In the genomic region with DNA sequence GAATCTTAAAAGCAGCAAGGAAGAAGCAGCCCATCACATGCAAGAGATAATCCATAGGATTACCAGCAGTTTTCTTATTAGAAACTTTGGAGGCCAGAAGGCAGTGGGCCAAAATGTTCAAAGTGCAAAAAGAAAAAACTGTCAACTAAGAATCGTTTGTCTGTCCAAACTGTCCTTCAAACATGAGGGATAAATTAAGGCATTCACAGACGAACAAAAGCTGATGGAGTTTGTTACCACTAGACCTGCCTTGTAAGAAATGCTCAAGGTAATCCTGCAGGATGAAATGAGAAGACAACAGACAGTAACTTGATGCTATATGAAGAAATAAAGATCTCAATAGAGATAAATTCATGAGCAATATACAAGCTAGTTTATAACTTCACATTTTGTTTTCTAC, we compare ENCODE assay signal across 25 cellular contexts.
"Had no signal": no experiment of that assay in that cellular context is flagged by ENCODE, and none has a peak within 500 bp of the region (broad histone marks: within the 10 kb centered on the region; RNA-seq: fewer than 3 reads in every experiment).

No MANE protein-coding gene starts in this region.

- H3K4me3 ChIP-seq: colonic mucosa, esophagus muscularis mucosa, gastroesophageal sphincter, heart left ventricle, hepatocyte, left ventricle myocardium inferior, lower lobe of right lung, mucosa of descending colon had no signal

- H3K4me1 Mint-ChIP-seq: endodermal cell, immature natural killer cell, mesothelial cell of epicardium had no signal

- ATAC-seq: effector memory CD8-positive, alpha-beta T cell; foreskin keratinocyte; gastroesophageal sphincter; heart left ventricle; left colon; left lobe of liver; lower lobe of right lung; mucosa of descending colon had no signal

- FAIRE-seq: endometrium, frontal cortex, kidney had no signal

- H3K4me2 ChIP-seq: hepatocyte had no signal

- H3K9me3 Mint-ChIP-seq: dendritic cell treated with granulocyte-macrophage colony-stimulating factor and Interleukin-4, amounts not matched to agents 40 ng/mL and 50 ng/mL, for 4 days; effector memory CD8-positive, alpha-beta T cell; endodermal cell; immature natural killer cell had no signal

- H3K79me2 ChIP-seq: hepatocyte had no signal

- DNase-seq: colonic mucosa; cortex of kidney; effector CD8-positive, alpha-beta T cell; effector memory CD8-positive, alpha-beta T cell; endodermal cell; foreskin keratinocyte; heart left ventricle; hypothalamus; immature natural killer cell; islet precursor cell; kidney; kidney glomerular epithelial cell; left colon; left ventricle myocardium inferior; lower lobe of right lung; mesenchymal stem cell; mucosa of descending colon had no signal

- H2AFZ ChIP-seq: hepatocyte had no signal

- H3K4me3 Mint-ChIP-seq: dendritic cell treated with granulocyte-macrophage colony-stimulating factor and Interleukin-4, amounts not matched to agents 40 ng/mL and 50 ng/mL, for 4 days; effector memory CD8-positive, alpha-beta T cell; endodermal cell; immature natural killer cell; mesothelial cell of epicardium had no signal

- H3K4me1 ChIP-seq: colonic mucosa, esophagus muscularis mucosa, gastroesophageal sphincter, heart left ventricle, left ventricle myocardium inferior, lower lobe of right lung had no signal

- H3K27me3 ChIP-seq: colonic mucosa, esophagus muscularis mucosa, foreskin keratinocyte, gastroesophageal sphincter, heart left ventricle, hepatocyte had no signal

- H3K9me3 ChIP-seq: colonic mucosa, esophagus muscularis mucosa, gastroesophageal sphincter, left ventricle myocardium inferior, lower lobe of right lung, mucosa of descending colon had no signal

- H3K27ac Mint-ChIP-seq: dendritic cell treated with granulocyte-macrophage colony-stimulating factor and Interleukin-4, amounts not matched to agents 40 ng/mL and 50 ng/mL, for 4 days; effector memory CD8-positive, alpha-beta T cell; endodermal cell; mesothelial cell of epicardium had no signal

- H3K27ac ChIP-seq: colonic mucosa, esophagus muscularis mucosa, foreskin keratinocyte, gastroesophageal sphincter, heart left ventricle, hepatocyte, left ventricle myocardium inferior, lower lobe of right lung had no signal

- H3K27me3 Mint-ChIP-seq: dendritic cell treated with granulocyte-macrophage colony-stimulating factor and Interleukin-4, amounts not matched to agents 40 ng/mL and 50 ng/mL, for 4 days; effector memory CD8-positive, alpha-beta T cell had no signal

- H3K36me3 ChIP-seq: colonic mucosa, left ventricle myocardium inferior had no signal
